8 cellular contexts compared by ENCODE assay signal in genomic region chr19:47112664-47113445, GRCh38. TPM values are rescaled to one million over a fixed set of nuclear protein-coding genes. Genes with fewer than 3 reads are reported as not detected.
DNase-seq lines count a peak whose midpoint lies in the region; ATAC-seq and TF ChIP-seq lines count a peak whose summit lies in the region.

No MANE protein-coding gene starts in this region.

- H3K4me3 Mint-ChIP-seq in activated T-cell treated with anti-CD3 and anti-CD28 coated beads, Interleukin-2, amount 50 U/mL, for 72 hours, result peak overlapping the region; percentile 93 to 100

- intact Hi-C loops in Panc1 (cut with micrococcal nuclease; ENCODE audit: unreplicated experiment), result no loop called here

- H3K4me3 ChIP-seq in KMS-11 (IDR thresholded peaks at IDR 0.05; ENCODE audit: insufficient read depth, low read depth, low read length) (peak overlapping the region; percentile 30), Panc1 (ENCODE audit: low read depth in 2 of 2, low read length in 2 of 2) (peak overlapping the region; percentile 85 to 97), muscle layer of colon (ENCODE audit: low read depth in 1 of 2, low read length in 2 of 2) (peak overlapping the region; percentile 84 to 90)

- no peak for TF ChIP-seq CTCF in KMS-11 (conservative IDR thresholded peaks at IDR 0.05; ENCODE audit: low read depth, low read length)
- no peak for TF ChIP-seq CTCF in Panc1 (IDR thresholded peaks at IDR 0.05)

- peak overlapping the region; percentile 98 for H3K27ac Mint-ChIP-seq in activated T-cell treated with anti-CD3 and anti-CD28 coated beads, Interleukin-2, amount 50 U/mL, for 72 hours

- peak overlapping the region; percentile 100 for H3K9ac ChIP-seq in KMS-11
- H3K9ac ChIP-seq in muscle layer of colon (ENCODE audit: low read length), result peak overlapping the region; percentile 97

- POLR2A ChIA-PET in Panc1 (lab: Charles Lee), result interaction anchor here (0.5 to 1.4 kb wide), 9 partner anchors 9 to 502 kb away, joined by 3 to 15 read pairs (median 4); partner anchors contain the start of gene SAE1

- H3K9me3 Mint-ChIP-seq in activated T-cell treated with anti-CD3 and anti-CD28 coated beads, Interleukin-2, amount 50 U/mL, for 72 hours, result no peaks in the 10 kb centered on the region

- H3K36me3 Mint-ChIP-seq in activated T-cell treated with anti-CD3 and anti-CD28 coated beads, Interleukin-2, amount 50 U/mL, for 72 hours (ENCODE audit: insufficient read depth in 2 of 2), result peaks cover 22 to 35% of the 10 kb centered on the region in 2 donors

- DNase-seq in DMS79 treated with DMSO at 0.1 percent for 48 hours (lab: John Stamatoyannopoulos, UW) (peak; percentile 99), Panc1 (ENCODE audit: low read depth, low spot score) (peak; percentile 90)
- DNase-seq in activated T-cell treated with anti-CD3 and anti-CD28 coated beads, Interleukin-2, amount 50 U/mL, for 72 hours, result peak; percentile 99 to 100
- peak; percentile 98 for DNase-seq in stimulated activated CD8-positive, alpha-beta memory T cell treated with anti-CD3 and anti-CD28 coated beads, Interleukin-7, amount 100 ng/mL, for 1 hour (ENCODE audit: low read depth in 2 of 2)

- peaks cover 41% of the 10 kb centered on the region for H3K4me1 Mint-ChIP-seq in activated T-cell treated with anti-CD3 and anti-CD28 coated beads, Interleukin-2, amount 50 U/mL, for 72 hours (ENCODE audit: low read depth)

- peak overlapping the region; percentile 44; the same call in 1 of the 2 replicates for H2AFZ ChIP-seq in KMS-11 (ENCODE audit: low read depth)

- BruUV-seq in Panc1 (replicated peaks; lab: Mats Ljungman, UMichigan), result no TSS peak

- H3K27me3 Mint-ChIP-seq in activated T-cell treated with anti-CD3 and anti-CD28 coated beads, Interleukin-2, amount 50 U/mL, for 72 hours (ENCODE audit: low read depth), result no peaks in the 10 kb centered on the region

- ATAC-seq in GM21786 (IDR thresholded peaks at IDR 0.05; ENCODE audit: unreplicated experiment) (peak; percentile 75), Panc1 (peak; percentile 92), esophagus mucosa (peak; percentile 94)
- peak; percentile 82 to 84 for ATAC-seq in activated T-cell treated with anti-CD3 and anti-CD28 coated beads, Interleukin-2, amount 50 U/mL, for 72 hours (replicated peaks in 1 of 2)

- H3K4me2 ChIP-seq in KMS-11, result peak overlapping the region; percentile 89

- H3K9me3 ChIP-seq in Panc1 (ENCODE audit: control insufficient read depth, insufficient read depth, low read depth, low read length) (no peaks in the 10 kb centered on the region), muscle layer of colon (ENCODE audit: low read length) (no peaks in the 10 kb centered on the region)

- in situ Hi-C loops in Panc1 (cut with HindIII; ENCODE audit: low pct_unique_long_range_greater_than_20kb, low sequenced_read_pairs), result no loop called here

- CTCF ChIA-PET in Panc1 (lab: Charles Lee), result no interaction called here

- peaks cover 39% of the 10 kb centered on the region for H3K79me2 ChIP-seq in KMS-11 (ENCODE audit: insufficient read depth, low read depth)

- H3K4me1 ChIP-seq in KMS-11 (ENCODE audit: low read depth, poor library complexity, severe bottlenecking), result peaks cover 24% of the 10 kb centered on the region
- peaks cover 24% of the 10 kb centered on the region for H3K4me1 ChIP-seq in Panc1 (ENCODE audit: control insufficient read depth, insufficient read depth, low read length)
- H3K4me1 ChIP-seq in muscle layer of colon (ENCODE audit: insufficient read depth, low read length), result peaks cover 25% of the 10 kb centered on the region

- H3K27ac ChIP-seq in KMS-11, result peak overlapping the region; percentile 100
- peak overlapping the region; percentile 97 for H3K27ac ChIP-seq in Panc1 (ENCODE audit: low read length)
- peak overlapping the region; percentile 100 for H3K27ac ChIP-seq in muscle layer of colon (ENCODE audit: low read depth, low read length)

- H4K20me1 ChIP-seq in KMS-11 (ENCODE audit: insufficient read depth), result no peaks in the 10 kb centered on the region

- H3K27me3 ChIP-seq in KMS-11 (ENCODE audit: insufficient read depth, low read depth) (no peaks in the 10 kb centered on the region), Panc1 (ENCODE audit: control insufficient read depth, insufficient read depth, low read length) (no peaks in the 10 kb centered on the region), muscle layer of colon (ENCODE audit: control insufficient read depth in 1 of 2, insufficient read depth in 2 of 2, low read length in 2 of 2) (no peaks in the 10 kb centered on the region)

- no peaks in the 10 kb centered on the region for H3K36me3 ChIP-seq in KMS-11 (ENCODE audit: insufficient read depth)
- no peaks in the 10 kb centered on the region; the same call in 1 of the 2 replicates for H3K36me3 ChIP-seq in Panc1 (ENCODE audit: control insufficient read depth, insufficient read depth, low read length)
- peaks cover 5% of the 10 kb centered on the region for H3K36me3 ChIP-seq in muscle layer of colon (ENCODE audit: insufficient read depth, low read length)

RNA-seq across cellular contexts. Expression of gene ZC3H4, which starts 0.7 kb away (rescaled TPM):
- total RNA-seq in Panc1 (2021; ENCODE audit: unreplicated experiment) (42.7 TPM), esophagus mucosa (28.1 TPM)
- 18.9 TPM for polyA plus RNA-seq in Panc1 (2012; ENCODE audit: insufficient read length)
- 10 to 100 TPM; 76.0 to 84.0 TPM for total RNA-seq in activated T-cell treated with anti-CD3 and anti-CD28 coated beads, Interleukin-2, amount 50 U/mL, for 72 hours

RNA-seq across cellular contexts. Expression of gene SAE1, which starts 17.8 kb away (rescaled TPM):
- total RNA-seq in Panc1 (2021; ENCODE audit: unreplicated experiment) (140 TPM), esophagus mucosa (53.2 TPM)
- 112 TPM for polyA plus RNA-seq in Panc1 (2012; ENCODE audit: insufficient read length)
- 100 to 1,000 TPM; 232 to 254 TPM for total RNA-seq in activated T-cell treated with anti-CD3 and anti-CD28 coated beads, Interleukin-2, amount 50 U/mL, for 72 hours

Comparison
In these comparisons a context has a peak if more than half of its experiments do, and no peak if none do; other contexts are left out.
1. Peak in every context shown above with its lines: DNase-seq, ATAC-seq, H3K4me3 ChIP-seq and H3K27ac ChIP-seq.
2. H3K4me3 ChIP-seq: peak in every context shown above with its lines; median percentile 91 in Panc1; 87 in muscle layer of colon; 30 in KMS-11.